In genomic region chr10:132861884-132862461, GRCh38 we compare ENCODE assay signal across 25 cellular contexts.
DNase-seq lines count a peak whose midpoint lies in the region; ATAC-seq and TF ChIP-seq lines count a peak whose summit lies in the region.
"Had no signal": no experiment of that assay in that cellular context is flagged by ENCODE, and none has a peak within 500 bp of the region (broad histone marks: within the 10 kb centered on the region; RNA-seq: fewer than 3 reads in every experiment).

No MANE protein-coding gene starts in this region.

- H3K4me2 ChIP-seq in DND-41 (ENCODE audit: insufficient read depth, low read length), result no peak overlapping the region
- H3K4me2 ChIP-seq: neural progenitor cell had no signal

- H3K79me2 ChIP-seq in DND-41 (ENCODE audit: insufficient read depth, low read length), result no peaks in the 10 kb centered on the region

- H3K27ac ChIP-seq in DND-41 (ENCODE audit: low read length) (no peak overlapping the region), spleen (no peak overlapping the region)
- H3K27ac ChIP-seq: A549, neural progenitor cell, prostate gland, SJCRH30, thyroid gland had no signal

- H3K4me3 Mint-ChIP-seq in activated T-cell treated with anti-CD3 and anti-CD28 coated beads, Interleukin-2, amount 50 U/mL, for 4 hours, result no peak overlapping the region
- H3K4me3 Mint-ChIP-seq in activated T-cell treated with anti-CD3 and anti-CD28 coated beads, Interleukin-2, amount 50 U/mL, for 72 hours, result no peak overlapping the region
- H3K4me3 Mint-ChIP-seq: neural progenitor cell had no signal

- no peak for TF ChIP-seq CTCF in DND-41 (IDR thresholded peaks at IDR 0.05; ENCODE audit: borderline replicate concordance, extremely low read depth, low read length, poor library complexity, severe bottlenecking)
- no peak for TF ChIP-seq CTCF in spleen (IDR thresholded peaks at IDR 0.05 in 8 of 11, conservative IDR thresholded peaks at IDR 0.05 in 3 of 11)

- H3K9me3 ChIP-seq in DND-41 (ENCODE audit: insufficient read depth, low read length, severe bottlenecking), result no peaks in the 10 kb centered on the region
- peaks cover 0 to 6% (median 1%) of the 10 kb centered on the region in 8 donors for H3K9me3 ChIP-seq in spleen
- H3K9me3 ChIP-seq: A549, BE2C, Caco-2, prostate gland, SJCRH30, thyroid gland had no signal

- no peak overlapping the region for H3K9ac ChIP-seq in DND-41 (ENCODE audit: low read depth, low read length)
- H3K9ac ChIP-seq: neural progenitor cell had no signal

- H3K36me3 ChIP-seq in DND-41 (ENCODE audit: insufficient read depth, low read length) (no peaks in the 10 kb centered on the region), spleen (no peaks in the 10 kb centered on the region)
- H3K36me3 ChIP-seq: BE2C, neural progenitor cell, prostate gland, SJCRH30, thyroid gland had no signal

- H3K36me3 Mint-ChIP-seq in activated T-cell treated with anti-CD3 and anti-CD28 coated beads, Interleukin-2, amount 50 U/mL, for 4 hours (ENCODE audit: insufficient read depth), result no peaks in the 10 kb centered on the region
- no peaks in the 10 kb centered on the region for H3K36me3 Mint-ChIP-seq in activated T-cell treated with anti-CD3 and anti-CD28 coated beads, Interleukin-2, amount 50 U/mL, for 72 hours (ENCODE audit: insufficient read depth in 2 of 2)
- H3K36me3 Mint-ChIP-seq: activated naive CD4-positive, alpha-beta T cell treated with anti-CD3 and anti-CD28 coated beads, Interleukin-2, amount 50 U/mL, for 72 hours; immature natural killer cell; neural progenitor cell had no signal

- H3K4me1 ChIP-seq in DND-41 (ENCODE audit: insufficient read depth, low read length) (peaks cover 28% of the 10 kb centered on the region), spleen (peaks cover 0 to 11% (median 5%) of the 10 kb centered on the region in 6 donors)
- H3K4me1 ChIP-seq: A549, BE2C, Caco-2, neural progenitor cell, prostate gland, SJCRH30, thyroid gland had no signal

- H3K27me3 ChIP-seq in DND-41 (ENCODE audit: insufficient read depth, low read length, poor library complexity) (no peaks in the 10 kb centered on the region), spleen (replicated peaks in 1 of 7) (peaks cover 0 to 87% (median 16%) of the 10 kb centered on the region in 7 donors)
- H3K27me3 ChIP-seq: neural progenitor cell, SJCRH30, thyroid gland had no signal

- intact Hi-C loops in left ventricle myocardium superior (cut with micrococcal nuclease) (no loop called here), spleen (cut with DNase I; ENCODE audit: low total_unique reads) (no loop called here)

- no peaks in the 10 kb centered on the region for H3K9me3 Mint-ChIP-seq in activated T-cell treated with anti-CD3 and anti-CD28 coated beads, Interleukin-2, amount 50 U/mL, for 4 hours
- H3K9me3 Mint-ChIP-seq in activated T-cell treated with anti-CD3 and anti-CD28 coated beads, Interleukin-2, amount 50 U/mL, for 72 hours, result no peaks in the 10 kb centered on the region
- H3K9me3 Mint-ChIP-seq: activated naive CD4-positive, alpha-beta T cell treated with anti-CD3 and anti-CD28 coated beads, Interleukin-2, amount 50 U/mL, for 72 hours; immature natural killer cell had no signal

- peaks cover 18% of the 10 kb centered on the region for H3K27me3 Mint-ChIP-seq in activated T-cell treated with anti-CD3 and anti-CD28 coated beads, Interleukin-2, amount 50 U/mL, for 4 hours (ENCODE audit: low read depth)
- H3K27me3 Mint-ChIP-seq in activated T-cell treated with anti-CD3 and anti-CD28 coated beads, Interleukin-2, amount 50 U/mL, for 72 hours (ENCODE audit: low read depth), result no peaks in the 10 kb centered on the region

- WGBS in spleen, 5 donors, result 66 to 87% (median 75%) methylated on average over 15 to 24 of the region's 24 CpGs

- peak; percentile 2 for DNase-seq in activated T-cell treated with anti-CD3 and anti-CD28 coated beads, Interleukin-2, amount 50 U/mL, for 4 hours
- DNase-seq in activated T-cell treated with anti-CD3 and anti-CD28 coated beads, Interleukin-2, amount 50 U/mL, for 72 hours, result no peak
- peak; percentile 1 for DNase-seq in DND-41
- peak; percentile 27 for DNase-seq in left ventricle myocardium superior
- DNase-seq in spleen, result peak; percentile 63
- DNase-seq in NCI-H2196 (lab: John Stamatoyannopoulos, UW; ENCODE audit: unreplicated experiment), result no peak
- DNase-seq in NCI-H128 (lab: John Stamatoyannopoulos, UW; ENCODE audit: unreplicated experiment), result no peak
- DNase-seq: activated CD4-positive, alpha-beta T cell treated with anti-CD3 and anti-CD28 coated beads, Interleukin-2, amount 50 U/mL, for 1 hour; BE2C; cerebellar nuclear complex; immature natural killer cell; NCI-H1694 treated with DMSO at 0.1 percent for 48 hours; NCI-H226; NCI-H748 treated with DMSO at 0.1 percent for 48 hours; SJCRH30; stimulated activated CD4-positive, alpha-beta T cell treated with anti-CD3 and anti-CD28 coated beads, Interleukin-4, amount 100 ng/mL, for 4 hours; stimulated activated naive CD8-positive, alpha-beta T cell treated with anti-CD3 and anti-CD28 coated beads, Interleukin-15, Interleukin-2, amounts not matched to agents 100 U/mL and 50 U/mL, for 24 hours; thyroid gland had no signal

- peaks cover 8% of the 10 kb centered on the region for H4K20me1 ChIP-seq in DND-41 (ENCODE audit: insufficient read depth, low read length)

- H3K4me3 ChIP-seq in DND-41 (ENCODE audit: low read depth in 1 of 2, low read length in 2 of 2) (no peak overlapping the region), spleen (no peak overlapping the region)
- H3K4me3 ChIP-seq: A549, lung, neural progenitor cell, prostate gland, SJCRH30, thyroid gland had no signal

- no peak overlapping the region for H3K27ac Mint-ChIP-seq in activated T-cell treated with anti-CD3 and anti-CD28 coated beads, Interleukin-2, amount 50 U/mL, for 72 hours
- H3K27ac Mint-ChIP-seq: immature natural killer cell, neural progenitor cell had no signal

- no peak overlapping the region for H2AFZ ChIP-seq in DND-41 (ENCODE audit: low read depth, low read length)
- H2AFZ ChIP-seq: neural progenitor cell had no signal

- TF ChIP-seq POLR2A in spleen (IDR thresholded peaks at IDR 0.05), result no peak

- peaks cover 8% of the 10 kb centered on the region for H3K4me1 Mint-ChIP-seq in activated T-cell treated with anti-CD3 and anti-CD28 coated beads, Interleukin-2, amount 50 U/mL, for 4 hours (ENCODE audit: low read depth)
- no peaks in the 10 kb centered on the region for H3K4me1 Mint-ChIP-seq in activated T-cell treated with anti-CD3 and anti-CD28 coated beads, Interleukin-2, amount 50 U/mL, for 72 hours (ENCODE audit: low read depth)

- no peak for ATAC-seq in activated T-cell treated with anti-CD3 and anti-CD28 coated beads, Interleukin-2, amount 50 U/mL, for 4 hours
- ATAC-seq in activated T-cell treated with anti-CD3 and anti-CD28 coated beads, Interleukin-2, amount 50 U/mL, for 72 hours (replicated peaks in 1 of 2), result no peak
- no peak for ATAC-seq in DND-41 (ENCODE audit: insufficient read depth, low read depth)
- ATAC-seq in left ventricle myocardium superior, result no peak
- ATAC-seq in GM18907 (IDR thresholded peaks at IDR 0.05; ENCODE audit: unreplicated experiment), result no peak
- ATAC-seq: stimulated activated naive CD8-positive, alpha-beta T cell treated with anti-CD3 and anti-CD28 coated beads, Interleukin-15, Interleukin-2, amounts not matched to agents 100 U/mL and 50 U/mL, for 24 hours had no signal

Comparison
In these comparisons a context has a peak if more than half of its experiments do, and no peak if none do; other contexts are left out.
1. DNase-seq: peak in activated T-cell treated with anti-CD3 and anti-CD28 coated beads, Interleukin-2, amount 50 U/mL, for 4 hours (single experiment), DND-41 (single experiment), left ventricle myocardium superior (single experiment) and spleen (single experiment); none in activated T-cell treated with anti-CD3 and anti-CD28 coated beads, Interleukin-2, amount 50 U/mL, for 72 hours (0 of 2), NCI-H2196 (single experiment) and NCI-H128 (single experiment).